In the genomic region with DNA sequence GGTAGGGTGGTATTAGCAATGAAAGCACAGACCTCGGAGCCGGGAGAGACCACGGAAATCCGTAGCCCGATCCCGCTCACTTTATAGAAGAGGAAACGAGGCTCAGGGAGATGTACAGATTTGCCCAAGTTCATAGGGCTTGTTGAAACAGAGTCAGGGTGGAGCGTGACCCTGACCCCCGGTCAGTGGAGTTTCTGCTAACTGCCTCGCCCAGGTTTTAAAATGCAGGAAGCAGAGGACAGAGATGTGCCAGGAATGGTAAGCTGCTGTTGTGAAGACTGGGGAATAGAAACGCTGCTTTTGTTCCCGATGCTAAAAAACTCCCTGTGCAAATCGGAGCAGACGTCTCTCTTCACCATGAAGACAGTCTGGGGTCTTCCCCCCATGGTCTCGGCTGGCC, we compare ENCODE assay signal across 23 cellular contexts.
"Had no signal": no experiment of that assay in that cellular context is flagged by ENCODE, and none has a peak within 500 bp of the region (broad histone marks: within the 10 kb centered on the region; RNA-seq: fewer than 3 reads in every experiment).

No MANE protein-coding gene starts in this region.

- H3K27ac Mint-ChIP-seq: activated CD8-positive, alpha-beta T cell treated with anti-CD3 and anti-CD28 coated beads, Interleukin-2, amount 10 ng/mL, durations not matched to agents 7 days and 5 days; activated naive CD8-positive, alpha-beta T cell treated with anti-CD3 and anti-CD28 coated beads, Interleukin-2, amount 50 U/mL, for 24 hours; activated T-helper 1 cell treated with anti-CD3 and anti-CD28 coated beads, Interleukin-12 subunit alpha, Interleukin-12 subunit beta, Interleukin-2, Interleukin-4 antibody, amounts not matched to agents 30 ng/mL and 10 ng/mL and 1 ng/mL, durations not matched to agents 14 hours and 24 hours and 36 hours; effector memory CD8-positive, alpha-beta T cell; mesothelial cell of epicardium; natural killer cell; stimulated activated naive CD8-positive, alpha-beta T cell treated with anti-CD3 and anti-CD28 coated beads, Interleukin-15, Interleukin-2, amounts not matched to agents 100 ng/mL and 50 ng/mL, for 24 hours had no signal

- H3K9me3 ChIP-seq: esophagus muscularis mucosa, gastrocnemius medialis, thyroid gland had no signal

- H3K4me1 Mint-ChIP-seq: activated naive CD8-positive, alpha-beta T cell treated with anti-CD3 and anti-CD28 coated beads, Interleukin-2, amount 50 U/mL, for 24 hours had no signal

- ATAC-seq: activated CD8-positive, alpha-beta T cell treated with anti-CD3 and anti-CD28 coated beads, Interleukin-2, amount 10 ng/mL, durations not matched to agents 7 days and 5 days; activated naive CD8-positive, alpha-beta T cell treated with anti-CD3 and anti-CD28 coated beads, Interleukin-2, amount 50 U/mL, for 24 hours; effector memory CD8-positive, alpha-beta T cell; gastrocnemius medialis; left ventricle myocardium superior; natural killer cell had no signal

- H3K27ac ChIP-seq: esophagus muscularis mucosa, gastrocnemius medialis, thyroid gland had no signal

- H3K4me3 ChIP-seq: esophagus muscularis mucosa, gastrocnemius medialis, thyroid gland had no signal

- DNase-seq: activated CD4-positive, alpha-beta T cell treated with anti-CD3 and anti-CD28 coated beads for 1 hour; activated CD4-positive, alpha-beta T cell treated with anti-CD3 and anti-CD28 coated beads, Interleukin-2, amount 50 U/mL, for 1 hour; activated CD8-positive, alpha-beta T cell treated with anti-CD3 and anti-CD28 coated beads, Interleukin-2, amount 10 ng/mL, durations not matched to agents 7 days and 5 days; activated gamma-delta T cell; activated naive CD4-positive, alpha-beta T cell treated with anti-CD3 and anti-CD28 coated beads, Interleukin-2, amount 50 U/mL, for 16 hours; activated naive CD8-positive, alpha-beta T cell treated with anti-CD3 and anti-CD28 coated beads, Interleukin-2, amount 50 U/mL, for 24 hours; caudate nucleus; effector memory CD8-positive, alpha-beta T cell; gastrocnemius medialis; hippocampal formation; left ventricle myocardium superior; mammary epithelial cell; natural killer cell; occipital lobe; stimulated activated CD4-positive, alpha-beta T cell treated with anti-CD3 and anti-CD28 coated beads, Interleukin-12 subunit alpha, Interleukin-12 subunit beta, amount 100 ng/mL, for 4 hours; stimulated activated CD4-positive, alpha-beta T cell treated with anti-CD3 and anti-CD28 coated beads, Interleukin-4, amount 100 ng/mL, for 4 hours; substantia nigra; T-helper 1 cell; thyroid gland had no signal

- H3K4me1 ChIP-seq: gastrocnemius medialis had no signal

- H3K36me3 Mint-ChIP-seq: mesothelial cell of epicardium, natural killer cell had no signal

- H3K36me3 ChIP-seq: esophagus muscularis mucosa, gastrocnemius medialis, thyroid gland had no signal

- H3K27me3 ChIP-seq: thyroid gland had no signal

- H3K4me3 Mint-ChIP-seq: activated CD8-positive, alpha-beta T cell treated with anti-CD3 and anti-CD28 coated beads, Interleukin-2, amount 10 ng/mL, durations not matched to agents 7 days and 5 days; activated naive CD8-positive, alpha-beta T cell treated with anti-CD3 and anti-CD28 coated beads, Interleukin-2, amount 50 U/mL, for 24 hours; activated T-helper 1 cell treated with anti-CD3 and anti-CD28 coated beads, Interleukin-12 subunit alpha, Interleukin-12 subunit beta, Interleukin-2, Interleukin-4 antibody, amounts not matched to agents 30 ng/mL and 10 ng/mL and 1 ng/mL, durations not matched to agents 14 hours and 24 hours and 36 hours; effector memory CD8-positive, alpha-beta T cell; mesothelial cell of epicardium; natural killer cell; stimulated activated naive CD8-positive, alpha-beta T cell treated with anti-CD3 and anti-CD28 coated beads, Interleukin-15, Interleukin-2, amounts not matched to agents 100 ng/mL and 50 ng/mL, for 24 hours had no signal

- H3K9me3 Mint-ChIP-seq: activated naive CD8-positive, alpha-beta T cell treated with anti-CD3 and anti-CD28 coated beads, Interleukin-2, amount 50 U/mL, for 24 hours; activated T-helper 1 cell treated with anti-CD3 and anti-CD28 coated beads, Interleukin-12 subunit alpha, Interleukin-12 subunit beta, Interleukin-2, Interleukin-4 antibody, amounts not matched to agents 30 ng/mL and 10 ng/mL and 1 ng/mL, durations not matched to agents 14 hours and 24 hours and 36 hours; effector memory CD8-positive, alpha-beta T cell; mesothelial cell of epicardium; natural killer cell; stimulated activated naive CD8-positive, alpha-beta T cell treated with anti-CD3 and anti-CD28 coated beads, Interleukin-15, Interleukin-2, amounts not matched to agents 100 ng/mL and 50 ng/mL, for 24 hours had no signal
